In the genomic region with DNA sequence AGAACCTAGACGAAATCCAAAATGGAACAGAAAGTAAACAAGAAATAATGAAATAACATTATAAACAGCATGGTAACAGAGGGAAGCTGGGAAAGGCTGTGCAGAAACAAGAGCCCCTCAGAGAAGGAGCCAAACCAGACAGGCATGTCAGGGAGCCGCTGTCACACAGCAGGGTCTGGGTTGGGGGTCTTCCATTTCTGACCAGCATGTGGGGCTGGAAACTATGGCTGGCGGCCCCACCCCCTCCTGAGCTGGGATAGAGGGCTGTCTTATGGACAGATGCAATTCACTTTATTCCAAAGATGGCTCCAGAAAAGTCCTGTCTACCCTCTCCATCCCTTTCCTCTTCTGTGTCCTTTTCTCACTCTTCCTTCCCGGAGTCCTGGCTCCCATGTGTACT, we compare ENCODE assay signal across 11 cellular contexts. TPM values are rescaled to one million over a fixed set of nuclear protein-coding genes. Genes with fewer than 3 reads are reported as not detected.
DNase-seq lines count a peak whose midpoint lies in the region; ATAC-seq and TF ChIP-seq lines count a peak whose summit lies in the region.
"Had no signal": no experiment of that assay in that cellular context is flagged by ENCODE, and none has a peak within 500 bp of the region (broad histone marks: within the 10 kb centered on the region; RNA-seq: fewer than 3 reads in every experiment).

No MANE protein-coding gene starts in this region.

- H3K27ac Mint-ChIP-seq in CD4-positive, alpha-beta memory T cell = peak overlapping the region; percentile 89 to 97 (median 94)
- H3K27ac Mint-ChIP-seq in activated T-helper 17 cell treated with anti-CD3 and anti-CD28 coated beads, Interleukin-2, amount 50 U/mL, for 72 hours = peak overlapping the region; percentile 86
- H3K27ac Mint-ChIP-seq in natural killer cell = peak overlapping the region; percentile 72 to 86

- CTCF ChIA-PET in CD4-positive, alpha-beta memory T cell (lab: Charles Lee; ENCODE audit: partially characterized antibody) = interaction anchor here (1.0 to 5.8 kb wide), 6 partner anchors 24 to 144 kb away, joined by 3 to 49 read pairs (median 5); a partner anchor contains a TSS
- CTCF ChIA-PET in HCT116 (lab: Charles Lee) = interaction anchor here (1.7 kb wide), 1 partner anchor 105 kb away, joined by 9 read pairs; no protein-coding TSS in a partner anchor

- H3K9me2 ChIP-seq in HCT116 (ENCODE audit: insufficient read depth) = no peaks in the 10 kb centered on the region

- intact Hi-C loops in CD4-positive, alpha-beta memory T cell (cut with micrococcal nuclease) = loop anchor here (5.0 kb wide), 1 partner anchor 49 kb away; no protein-coding TSS in a partner anchor
- intact Hi-C loops in HCT116 (cut with micrococcal nuclease) = loop anchor here (10.0 kb wide), 1 partner anchor 292 kb away; no protein-coding TSS in a partner anchor
- intact Hi-C loops in natural killer cell (cut with micrococcal nuclease) = no loop called here

- H3K27me3 ChIP-seq in CD4-positive, alpha-beta memory T cell (ENCODE audit: insufficient read depth, low read length) = no peaks in the 10 kb centered on the region
- H3K27me3 ChIP-seq in HCT116 (ENCODE audit: insufficient read depth, low read length) = no peaks in the 10 kb centered on the region

- no peaks in the 10 kb centered on the region for H3K79me2 ChIP-seq in HCT116 (ENCODE audit: insufficient read depth, low read length)

- no peaks in the 10 kb centered on the region for H4K20me1 ChIP-seq in HCT116 (ENCODE audit: insufficient read depth)

- H3K27me3 Mint-ChIP-seq in CD4-positive, alpha-beta memory T cell = no peaks in the 10 kb centered on the region
- no peaks in the 10 kb centered on the region for H3K27me3 Mint-ChIP-seq in activated T-helper 17 cell treated with anti-CD3 and anti-CD28 coated beads, Interleukin-2, amount 50 U/mL, for 72 hours
- H3K27me3 Mint-ChIP-seq in natural killer cell (ENCODE audit: low read depth in 2 of 2) = no peaks in the 10 kb centered on the region
- H3K27me3 Mint-ChIP-seq: activated B cell treated with CpG ODN at 0.5 μM for 24 hours had no signal

- peaks cover 26 to 49% (median 34%) of the 10 kb centered on the region in 4 donors for H3K4me1 Mint-ChIP-seq in CD4-positive, alpha-beta memory T cell
- H3K4me1 Mint-ChIP-seq in activated T-helper 17 cell treated with anti-CD3 and anti-CD28 coated beads, Interleukin-2, amount 50 U/mL, for 72 hours = peaks cover 42% of the 10 kb centered on the region
- H3K4me1 Mint-ChIP-seq in natural killer cell = peaks cover 20 to 21% of the 10 kb centered on the region in 2 donors

- no peaks in the 10 kb centered on the region for H3K9me3 Mint-ChIP-seq in CD4-positive, alpha-beta memory T cell
- no peaks in the 10 kb centered on the region for H3K9me3 Mint-ChIP-seq in activated T-helper 17 cell treated with anti-CD3 and anti-CD28 coated beads, Interleukin-2, amount 50 U/mL, for 72 hours
- H3K9me3 Mint-ChIP-seq in natural killer cell = no peaks in the 10 kb centered on the region
- H3K9me3 Mint-ChIP-seq: activated B cell treated with CpG ODN at 0.5 μM for 24 hours had no signal

- H3K9me3 ChIP-seq in CD4-positive, alpha-beta memory T cell (ENCODE audit: control insufficient read depth in 1 of 2, low read length in 2 of 2) = no peaks in the 10 kb centered on the region
- H3K9me3 ChIP-seq in HCT116 (ENCODE audit: control insufficient read depth in 1 of 2, insufficient read depth in 1 of 2, low read depth in 1 of 2, low read length in 2 of 2) = no peaks in the 10 kb centered on the region
- H3K9me3 ChIP-seq: Caco-2 had no signal

- peaks cover 30% of the 10 kb centered on the region for H3K36me3 ChIP-seq in CD4-positive, alpha-beta memory T cell (ENCODE audit: insufficient read depth, low read length)
- H3K36me3 ChIP-seq in HCT116 (ENCODE audit: control insufficient read depth in 1 of 2, insufficient read depth in 2 of 2, low read length in 2 of 2) = peaks cover 6 to 10% of the 10 kb centered on the region in 2 experiments; a peak in 3 of 4 replicates

- peak overlapping the region; percentile 44; the same call in 1 of the 2 replicates for H3K4me2 ChIP-seq in HCT116 (ENCODE audit: low read length)

- H3K9ac ChIP-seq in HCT116 (ENCODE audit: low read length) = no peak overlapping the region

- peak overlapping the region; percentile 58 for H3K27ac ChIP-seq in CD4-positive, alpha-beta memory T cell (ENCODE audit: low read depth, low read length)
- no peak overlapping the region for H3K27ac ChIP-seq in HCT116 (ENCODE audit: low read depth, low read length)

- POLR2A ChIA-PET in CD4-positive, alpha-beta memory T cell (lab: Charles Lee; ENCODE audit: partially characterized antibody) = interaction anchor here (1.0 to 3.7 kb wide), 6 partner anchors 8 to 104 kb away, joined by 3 to 24 read pairs (median 6); a partner anchor contains a TSS
- POLR2A ChIA-PET in HCT116 (lab: Charles Lee) = no interaction called here

- RAD21 ChIA-PET in HCT116 (lab: Charles Lee; ENCODE audit: low non-redundant PET in 1 of 2, low total read pairs in 2 of 2, uncharacterized antibody in 2 of 2, unreplicated experiment in 2 of 2) = no interaction called here

- H3K4me3 Mint-ChIP-seq in CD4-positive, alpha-beta memory T cell = peak overlapping the region; percentile 13 to 85 (median 78)
- H3K4me3 Mint-ChIP-seq in activated T-helper 17 cell treated with anti-CD3 and anti-CD28 coated beads, Interleukin-2, amount 50 U/mL, for 72 hours = peak overlapping the region; percentile 77
- peak overlapping the region; percentile 63 for H3K4me3 Mint-ChIP-seq in natural killer cell
- H3K4me3 Mint-ChIP-seq: activated B cell treated with CpG ODN at 0.5 μM for 24 hours had no signal

- H3K36me3 Mint-ChIP-seq in CD4-positive, alpha-beta memory T cell = peaks cover 26 to 48% of the 10 kb centered on the region in 2 donors
- H3K36me3 Mint-ChIP-seq in activated T-helper 17 cell treated with anti-CD3 and anti-CD28 coated beads, Interleukin-2, amount 50 U/mL, for 72 hours (ENCODE audit: low read depth) = peaks cover 67% of the 10 kb centered on the region
- no peaks in the 10 kb centered on the region for H3K36me3 Mint-ChIP-seq in natural killer cell

- peak in 1 of 5 donors; percentile 50 for DNase-seq in CD4-positive, alpha-beta memory T cell
- DNase-seq in HCT116 (ENCODE audit: low read depth, low spot score) (no peak), natural killer cell (no peak), NCI-H187 treated with DMSO at 0.1 percent for 48 hours (lab: John Stamatoyannopoulos, UW) (no peak), NCI-H446 (lab: John Stamatoyannopoulos, UW) (no peak)
- no peak for DNase-seq in activated CD8-positive, alpha-beta memory T cell treated with anti-CD3 and anti-CD28 coated beads for 24 hours
- DNase-seq: activated B cell treated with CpG ODN at 0.5 μM for 24 hours, Caco-2 had no signal

- H3K4me3 ChIP-seq in CD4-positive, alpha-beta memory T cell (ENCODE audit: low read length in 2 of 2) = no peak overlapping the region
- no peak overlapping the region for H3K4me3 ChIP-seq in HCT116 (replicated peaks in 1 of 2; ENCODE audit: low read depth in 1 of 2, low read length in 2 of 2)

- TF ChIP-seq CTCF in HCT116 (IDR thresholded peaks at IDR 0.05 in 2 of 3, conservative IDR thresholded peaks at IDR 0.05 in 1 of 3; ENCODE audit: borderline replicate concordance in 1 of 3, insufficient read depth in 1 of 3, low read depth in 2 of 3, low read length in 2 of 3) (no peak), natural killer cell (IDR thresholded peaks at IDR 0.05) (no peak)

- ATAC-seq in HCT116 (no peak), natural killer cell (no peak), HG03196 (IDR thresholded peaks at IDR 0.05; ENCODE audit: unreplicated experiment) (no peak)
- no peak for ATAC-seq in activated T-helper 17 cell treated with anti-CD3 and anti-CD28 coated beads, Interleukin-2, amount 50 U/mL, for 72 hours (replicated peaks)

- no peak overlapping the region for H2AFZ ChIP-seq in HCT116 (ENCODE audit: low read depth, low read length, poor library complexity, severe bottlenecking)

- no peak for TF ChIP-seq POLR2A in HCT116 (IDR thresholded peaks at IDR 0.05; ENCODE audit: borderline replicate concordance, extremely low read depth, insufficient read depth, insufficient read length)

- BruUV-seq in HCT116 (replicated peaks; lab: Mats Ljungman, UMichigan) = no TSS peak

- H3K4me1 ChIP-seq in CD4-positive, alpha-beta memory T cell (ENCODE audit: insufficient read depth, low read length) = peaks cover 42% of the 10 kb centered on the region
- peaks cover 24 to 47% of the 10 kb centered on the region in 2 experiments for H3K4me1 ChIP-seq in HCT116 (ENCODE audit: control insufficient read depth in 1 of 2, insufficient read depth in 2 of 2, low read length in 2 of 2)

- no peak for TF ChIP-seq RAD21 in HCT116 (IDR thresholded peaks at IDR 0.05; ENCODE audit: low read depth)

TF ChIP-seq in HCT116, 20 proteins besides CTCF, POLR2A, EP300 and RAD21 (continues in another document):
- TF ChIP-seq, protein P1, sequence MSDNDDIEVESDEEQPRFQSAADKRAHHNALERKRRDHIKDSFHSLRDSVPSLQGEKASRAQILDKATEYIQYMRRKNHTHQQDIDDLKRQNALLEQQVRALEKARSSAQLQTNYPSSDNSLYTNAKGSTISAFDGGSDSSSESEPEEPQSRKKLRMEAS (IDR thresholded peaks at IDR 0.05) = no peak
- TF ChIP-seq CBX3 (IDR thresholded peaks at IDR 0.05; ENCODE audit: low read depth) (no peak), JUND (IDR thresholded peaks at IDR 0.05) (no peak)

RNA-seq across cellular contexts. Expression of a gene that starts 27.3 kb away (rescaled TPM):
- total RNA-seq in CD4-positive, alpha-beta memory T cell = 10 to 100 TPM; 53.0 to 56.0 TPM
- polyA plus RNA-seq in CD4-positive, alpha-beta memory T cell = 10 to 100 TPM; 35.4 to 52.8 TPM
- total RNA-seq in HCT116 (2021; ENCODE audit: unreplicated experiment) = 32.9 TPM
- 14.4 and 17.0 TPM in 2 replicates for polyA plus RNA-seq in HCT116 (2012)
- 10 to 100 TPM; 39.3 to 47.0 TPM for total RNA-seq in activated T-helper 17 cell treated with anti-CD3 and anti-CD28 coated beads, Interleukin-2, amount 50 U/mL, for 72 hours
- 10 to 100 TPM; 34.3 to 47.0 (median 46.3) TPM for total RNA-seq in natural killer cell

RNA-seq across cellular contexts. Expression of a gene that starts 38.5 kb away (rescaled TPM):
- total RNA-seq in CD4-positive, alpha-beta memory T cell = 1 to 10 TPM; 8.4 to 9.2 TPM
- 10 to 100 TPM; 18.6 to 19.7 TPM for polyA plus RNA-seq in CD4-positive, alpha-beta memory T cell
- 42.0 TPM for total RNA-seq in HCT116 (2021; ENCODE audit: unreplicated experiment)
- 22.8 and 32.1 TPM in 2 replicates for polyA plus RNA-seq in HCT116 (2012)
- total RNA-seq in activated T-helper 17 cell treated with anti-CD3 and anti-CD28 coated beads, Interleukin-2, amount 50 U/mL, for 72 hours = 10 to 100 TPM; 23.6 to 60.3 TPM
- 1 to 10 TPM; 2.6 to 5.2 (median 5.1) TPM for total RNA-seq in natural killer cell

RNA-seq across cellular contexts. Expression of a gene that starts 41.5 kb away (rescaled TPM):
- total RNA-seq in CD4-positive, alpha-beta memory T cell = 1 to 10 TPM; 5.8 to 6.0 TPM
- 10 to 100 TPM; 31.5 to 53.8 TPM for polyA plus RNA-seq in CD4-positive, alpha-beta memory T cell
- total RNA-seq in HCT116 (2021; ENCODE audit: unreplicated experiment) = 0.59 TPM
- 0.11 and 0.39 TPM in 2 replicates for polyA plus RNA-seq in HCT116 (2012)
- 1 to 10 TPM; 1.8 to 2.1 TPM for total RNA-seq in activated T-helper 17 cell treated with anti-CD3 and anti-CD28 coated beads, Interleukin-2, amount 50 U/mL, for 72 hours
- total RNA-seq in natural killer cell = 1 to 10 TPM in 2 of 3 donors, under 1 TPM in 1; 0.33 to 1.8 (median 1.1) TPM
- total RNA-seq: Caco-2, epithelial cell of proximal tubule had no signal
